In the genomic region with DNA sequence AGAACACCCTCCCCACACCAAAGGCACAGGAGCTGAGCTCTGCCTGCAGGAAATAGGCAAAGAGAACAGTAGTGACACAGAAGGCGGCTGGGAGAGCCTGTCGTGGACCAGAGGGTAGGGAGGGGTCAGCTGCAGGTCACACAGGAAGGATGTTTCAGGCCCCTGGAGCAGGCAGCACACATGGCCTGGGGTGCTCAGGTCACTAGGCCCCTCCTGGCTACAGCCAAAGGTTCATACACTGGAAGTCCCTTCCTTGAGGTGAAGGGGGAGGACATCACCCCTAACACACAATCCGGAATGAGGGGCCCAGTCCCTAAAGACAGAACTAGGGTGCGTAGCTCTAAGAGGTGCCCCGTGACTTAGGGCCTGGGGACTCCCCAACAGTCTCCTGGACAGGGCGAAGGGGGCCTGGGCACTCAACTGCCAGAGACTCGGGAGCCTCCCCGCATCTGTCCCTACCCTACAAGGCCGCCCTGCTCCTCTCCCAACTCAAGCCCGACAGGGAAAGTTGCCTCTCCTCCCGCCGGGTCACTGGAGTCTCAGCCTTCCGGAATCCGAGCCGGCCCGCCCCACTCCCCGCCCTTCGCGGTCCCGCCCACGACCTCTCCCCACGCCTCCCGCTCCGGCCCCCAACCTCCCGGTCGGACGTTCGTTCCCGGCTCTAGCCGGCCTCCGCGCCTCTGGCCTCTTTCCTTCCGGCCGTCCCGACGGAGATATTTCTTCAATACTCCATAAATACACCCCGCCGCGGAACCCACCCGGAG, we compare ENCODE assay signal across 7 cellular contexts. TPM values are rescaled to one million over a fixed set of nuclear protein-coding genes. Genes with fewer than 3 reads are reported as not detected.
DNase-seq lines count a peak whose midpoint lies in the region; ATAC-seq and TF ChIP-seq lines count a peak whose summit lies in the region.

CYB5R2 (minus strand) TSS at position 541 of the 764 bp plus-strand sequence. CDS start 675 bp downstream, outside the sequence.

- intact Hi-C loops in body of pancreas (cut with DNase I), result no loop called here

- ATAC-seq in HG03095 (IDR thresholded peaks at IDR 0.05; ENCODE audit: unreplicated experiment), result peak; percentile 38
- ATAC-seq in body of pancreas, result peak; percentile 87
- ATAC-seq in HG03342 (IDR thresholded peaks at IDR 0.05; ENCODE audit: unreplicated experiment), result no peak

- H3K9me3 ChIP-seq in body of pancreas (no peaks in the 10 kb centered on the region), skeletal muscle tissue (ENCODE audit: control insufficient read depth in 3 of 3, low read length in 3 of 3) (no peaks in the 10 kb centered on the region)

- TF ChIP-seq CTCF in GM13976 (IDR thresholded peaks at IDR 0.05; ENCODE audit: borderline replicate concordance, control extremely low read depth, extremely low read depth, insufficient read depth, missing control alignments), result no peak
- TF ChIP-seq CTCF in body of pancreas (IDR thresholded peaks at IDR 0.05), result no peak

- 13 to 17% methylated on average over 17 to 32 of the region's 40 CpGs for WGBS in body of pancreas, 2 donors

- no peaks in the 10 kb centered on the region for H3K36me3 ChIP-seq in body of pancreas (replicated peaks in 1 of 2; ENCODE audit: insufficient read depth in 1 of 2, low read depth in 2 of 2)
- peaks cover 2 to 8% (median 3%) of the 10 kb centered on the region in 3 donors for H3K36me3 ChIP-seq in skeletal muscle tissue (ENCODE audit: control insufficient read depth in 3 of 3, insufficient read depth in 3 of 3, low read length in 3 of 3)

- H3K4me3 ChIP-seq in body of pancreas (peak within 1 kb of the TSS; percentile 4 to 40), skeletal muscle tissue (ENCODE audit: low read length in 3 of 3) (peak within 1 kb of the TSS; percentile 57 to 74 (median 65))

- H3K9ac ChIP-seq in skeletal muscle tissue (ENCODE audit: low read depth in 1 of 3, low read length in 3 of 3), result peak within 1 kb of the TSS; percentile 53 to 73 (median 70)

- no peak within 1 kb of the TSS for H3K27ac ChIP-seq in body of pancreas
- H3K27ac ChIP-seq in skeletal muscle tissue (ENCODE audit: low read depth, low read length), result no peak within 1 kb of the TSS

- in situ Hi-C loops in GM13976 (cut with MboI; ENCODE audit: low sequenced_read_pairs, unreplicated experiment), result no loop called here

- H3K4me1 ChIP-seq in body of pancreas, result peaks cover 18% of the 10 kb centered on the region
- H3K4me1 ChIP-seq in skeletal muscle tissue (ENCODE audit: control insufficient read depth in 3 of 3, insufficient read depth in 3 of 3, low read length in 3 of 3), result peaks cover 10 to 22% (median 13%) of the 10 kb centered on the region in 3 donors

- peak; percentile 12 to 26 (median 23) for TF ChIP-seq POLR2A in body of pancreas (IDR thresholded peaks at IDR 0.05)

- H3K27me3 ChIP-seq in body of pancreas (no peaks in the 10 kb centered on the region), skeletal muscle tissue (ENCODE audit: control insufficient read depth in 3 of 3, insufficient read depth in 3 of 3, low read length in 3 of 3) (peaks cover 6 to 11% (median 8%) of the 10 kb centered on the region in 3 donors)

- DNase-seq in GM13976 (ENCODE audit: low spot score), result peak; percentile 77
- peak; percentile 71 to 80 (median 74) for DNase-seq in body of pancreas
- DNase-seq in iPS-NIHi11 (ENCODE audit: low spot score), result peak; percentile 86
- no peak for DNase-seq in stimulated activated naive CD4-positive, alpha-beta T cell (lab: John Stamatoyannopoulos, UW)

RNA-seq across cellular contexts. Expression of gene CYB5R2, which starts in this region (rescaled TPM):
- 1 to 10 TPM in 1 of 2 donors, not detected in 1; 1.3 TPM for total RNA-seq in body of pancreas
- total RNA-seq in skeletal muscle tissue, result 2.6 TPM

Comparison
In these comparisons a context has a peak if more than half of its experiments do, and no peak if none do; other contexts are left out.
1. DNase-seq: peak in GM13976 (single experiment), body of pancreas (4 of 4) and iPS-NIHi11 (single experiment); none in stimulated activated naive CD4-positive, alpha-beta T cell (0 of 6).